In the genomic region with DNA sequence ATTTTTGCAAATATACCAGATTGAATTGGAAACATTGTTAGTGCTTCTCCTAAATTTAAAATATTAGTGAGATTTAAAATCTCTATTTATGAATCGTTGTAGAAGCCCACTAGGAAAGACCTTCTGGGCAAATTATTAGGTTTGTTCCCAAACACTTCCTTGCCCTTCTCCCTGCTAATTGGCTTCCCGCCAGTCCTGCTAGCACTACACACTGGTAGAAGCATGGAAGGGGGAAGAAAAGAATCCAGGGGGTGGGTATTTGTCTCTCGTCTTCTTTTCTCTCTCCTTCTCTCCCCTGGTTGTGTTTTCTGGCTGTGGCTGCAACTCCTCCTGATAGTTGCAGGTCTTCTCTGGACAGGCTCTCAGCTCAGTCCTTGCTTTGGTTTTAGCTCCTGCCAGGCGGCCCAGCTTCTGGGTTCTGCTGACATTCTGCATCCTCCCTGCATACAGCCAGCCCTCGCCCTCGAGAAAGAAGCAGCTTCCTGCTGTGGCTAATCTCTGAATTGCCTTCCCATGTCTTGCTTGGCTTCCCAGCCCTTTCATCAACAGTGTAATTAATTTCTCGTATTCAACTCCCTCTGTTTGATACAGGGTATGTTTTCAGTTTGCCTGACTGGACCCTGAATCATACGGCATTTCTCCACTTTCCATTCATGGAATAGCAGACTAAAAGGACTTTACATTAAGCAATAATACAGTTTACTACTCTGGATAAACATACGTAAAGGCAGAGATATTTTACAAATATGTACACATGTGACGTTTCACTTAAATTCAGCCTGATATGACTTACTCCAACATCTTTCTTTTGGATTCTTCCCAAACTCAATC, we compare ENCODE assay signal across 11 cellular contexts. TPM values are rescaled to one million over a fixed set of nuclear protein-coding genes. Genes with fewer than 3 reads are reported as not detected.
DNase-seq lines count a peak whose midpoint lies in the region; ATAC-seq, FAIRE-seq and TF ChIP-seq lines count a peak whose summit lies in the region.
"Had no signal": no experiment of that assay in that cellular context is flagged by ENCODE, and none has a peak within 500 bp of the region (broad histone marks: within the 10 kb centered on the region; RNA-seq: fewer than 3 reads in every experiment).

No MANE protein-coding gene starts in this region.

- TF ChIP-seq CTCF in right lobe of liver (IDR thresholded peaks at IDR 0.05): no peak
- TF ChIP-seq CTCF in HepG2 (CRISPR knock-in tag; IDR thresholded peaks at IDR 0.05): no peak
- TF ChIP-seq CTCF in WI38 (IDR thresholded peaks at IDR 0.05; ENCODE audit: low read depth, low read length): no peak

- no peak overlapping the region for H2AFZ ChIP-seq in HepG2 (ENCODE audit: low read length)

- POLR2A ChIA-PET in HepG2 (lab: Yijun Ruan, JAX): no interaction called here

- WGBS in right lobe of liver (ENCODE audit: insufficient coverage, low coverage, low lambda C conversion rate, missing lambda C conversion rate): 54% methylated on average over 9 of the region's 10 CpGs
- 29% methylated on average over 10 of the region's 10 CpGs for WGBS in HepG2 (ENCODE audit: low lambda C conversion rate)

- DNase-seq in right lobe of liver (peak in 1 of 3 donors; percentile 33), HepG2 (ENCODE audit: low spot score) (no peak), iPS-NIHi7 (ENCODE audit: extremely low spot score) (peak; percentile 65), D341Med (ENCODE audit: low spot score) (no peak), NOMO-1 treated with dmso at 0.1 percent for 144 hours (lab: John Stamatoyannopoulos, UW; ENCODE audit: unreplicated experiment) (no peak), NCI-H510A treated with DMSO at 0.1 percent for 48 hours (lab: John Stamatoyannopoulos, UW) (no peak)
- DNase-seq: KBM-7; psoas muscle; stimulated activated naive CD8-positive, alpha-beta T cell treated with anti-CD3 and anti-CD28 coated beads, Interleukin-15, Interleukin-2, amounts not matched to agents 100 U/mL and 50 U/mL, for 24 hours had no signal

- intact Hi-C loops in right lobe of liver (cut with DNase I): no loop called here
- intact Hi-C loops in HepG2 (cut with micrococcal nuclease; ENCODE audit: unreplicated experiment): no loop called here

- H3K27ac ChIP-seq in right lobe of liver (no peak overlapping the region), HepG2 (ENCODE audit: extremely low read length, insufficient read depth, low read length) (no peak overlapping the region)
- H3K27ac ChIP-seq: psoas muscle had no signal

- H3K4me3 ChIP-seq in right lobe of liver (no peak overlapping the region), HepG2 (replicated peaks in 1 of 3; ENCODE audit: insufficient read depth in 1 of 3, low read depth in 2 of 3, low read length in 3 of 3) (no peak overlapping the region), WI38 (ENCODE audit: low read depth, low read length) (peak overlapping the region; percentile 41)
- H3K4me3 ChIP-seq: psoas muscle had no signal

- no peak for TF ChIP-seq EP300 in HepG2 (IDR thresholded peaks at IDR 0.05; ENCODE audit: low read depth in 2 of 2, low read length in 2 of 2)
- TF ChIP-seq EP300 in HepG2 (CRISPR knock-in tag; IDR thresholded peaks at IDR 0.05; ENCODE audit: borderline replicate concordance): no peak

- no peak overlapping the region for H3K9ac ChIP-seq in HepG2 (ENCODE audit: insufficient read depth, low read depth, low read length)

- no peaks in the 10 kb centered on the region for H3K79me2 ChIP-seq in HepG2 (ENCODE audit: insufficient read depth, low read length)

- ATAC-seq in right lobe of liver (peak; percentile 9 to 63 (median 28)), HepG2 (no peak), GM21619 (IDR thresholded peaks at IDR 0.05; ENCODE audit: unreplicated experiment) (no peak)
- ATAC-seq: psoas muscle; stimulated activated naive CD8-positive, alpha-beta T cell treated with anti-CD3 and anti-CD28 coated beads, Interleukin-15, Interleukin-2, amounts not matched to agents 100 U/mL and 50 U/mL, for 24 hours had no signal

- no peaks in the 10 kb centered on the region for H3K27me3 ChIP-seq in right lobe of liver
- no peaks in the 10 kb centered on the region for H3K27me3 ChIP-seq in HepG2 (ENCODE audit: control insufficient read depth in 1 of 2, insufficient read depth in 2 of 2, low read length in 2 of 2)

- FAIRE-seq in HepG2 (lab: Jason Lieb, UNC): no peak

- no TSS peak for BruUV-seq in HepG2 (replicated peaks; lab: Mats Ljungman, UMichigan)

- CTCF ChIA-PET in HepG2 (lab: Yijun Ruan, JAX; ENCODE audit: low intra/inter-chr PET ratio, low total read pairs): no interaction called here

- in situ Hi-C loops in HepG2 (cut with HindIII; ENCODE audit: extremely low pct_ligation_motif_present, low pct_unique_long_range_greater_than_20kb): no loop called here

- no peaks in the 10 kb centered on the region for H4K20me1 ChIP-seq in HepG2 (ENCODE audit: insufficient read depth, low read length)

- no peaks in the 10 kb centered on the region for H3K9me3 ChIP-seq in right lobe of liver
- no peaks in the 10 kb centered on the region for H3K9me3 ChIP-seq in HepG2 (ENCODE audit: low read length)
- H3K9me3 ChIP-seq: psoas muscle had no signal

- TF ChIP-seq POLR2A in right lobe of liver (IDR thresholded peaks at IDR 0.05): no peak
- no peak for TF ChIP-seq POLR2A in HepG2 (IDR thresholded peaks at IDR 0.05; ENCODE audit: insufficient read depth in 1 of 2, low read depth in 2 of 2, low read length in 2 of 2)

- H3K4me1 ChIP-seq in right lobe of liver (peaks cover 0 to 17% (median 0%) of the 10 kb centered on the region in 4 donors), HepG2 (ENCODE audit: insufficient read depth, low read length) (no peaks in the 10 kb centered on the region)
- H3K4me1 ChIP-seq: psoas muscle had no signal

- no peak for TF ChIP-seq RAD21 in HepG2 (CRISPR knock-in tag; IDR thresholded peaks at IDR 0.05)

- H3K36me3 ChIP-seq in right lobe of liver: no peaks in the 10 kb centered on the region
- H3K36me3 ChIP-seq in HepG2 (replicated peaks in 1 of 2; ENCODE audit: control insufficient read depth in 1 of 2, insufficient read depth in 2 of 2, low read length in 2 of 2): no peaks in the 10 kb centered on the region

- H3K4me2 ChIP-seq in HepG2 (ENCODE audit: low read depth, low read length): no peak overlapping the region

TF ChIP-seq in HepG2, 621 proteins besides CTCF, POLR2A, EP300 and RAD21 (continues in another document):
- TF ChIP-seq KAT2B (IDR thresholded peaks at IDR 0.05; ENCODE audit: borderline replicate concordance, low read depth, low read length) (no peak), KLF15 (CRISPR knock-in tag; IDR thresholded peaks at IDR 0.05; ENCODE audit: borderline replicate concordance) (no peak)
- TF ChIP-seq, protein P1, sequence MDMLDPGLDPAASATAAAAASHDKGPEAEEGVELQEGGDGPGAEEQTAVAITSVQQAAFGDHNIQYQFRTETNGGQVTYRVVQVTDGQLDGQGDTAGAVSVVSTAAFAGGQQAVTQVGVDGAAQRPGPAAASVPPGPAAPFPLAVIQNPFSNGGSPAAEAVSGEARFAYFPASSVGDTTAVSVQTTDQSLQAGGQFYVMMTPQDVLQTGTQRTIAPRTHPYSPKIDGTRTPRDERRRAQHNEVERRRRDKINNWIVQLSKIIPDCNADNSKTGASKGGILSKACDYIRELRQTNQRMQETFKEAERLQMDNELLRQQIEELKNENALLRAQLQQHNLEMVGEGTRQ (IDR thresholded peaks at IDR 0.05; ENCODE audit: low read depth, low read length): no peak
- TF ChIP-seq, protein P1 (CRISPR knock-in tag; IDR thresholded peaks at IDR 0.05; ENCODE audit: borderline replicate concordance): no peak
- TF ChIP-seq, protein P2, sequence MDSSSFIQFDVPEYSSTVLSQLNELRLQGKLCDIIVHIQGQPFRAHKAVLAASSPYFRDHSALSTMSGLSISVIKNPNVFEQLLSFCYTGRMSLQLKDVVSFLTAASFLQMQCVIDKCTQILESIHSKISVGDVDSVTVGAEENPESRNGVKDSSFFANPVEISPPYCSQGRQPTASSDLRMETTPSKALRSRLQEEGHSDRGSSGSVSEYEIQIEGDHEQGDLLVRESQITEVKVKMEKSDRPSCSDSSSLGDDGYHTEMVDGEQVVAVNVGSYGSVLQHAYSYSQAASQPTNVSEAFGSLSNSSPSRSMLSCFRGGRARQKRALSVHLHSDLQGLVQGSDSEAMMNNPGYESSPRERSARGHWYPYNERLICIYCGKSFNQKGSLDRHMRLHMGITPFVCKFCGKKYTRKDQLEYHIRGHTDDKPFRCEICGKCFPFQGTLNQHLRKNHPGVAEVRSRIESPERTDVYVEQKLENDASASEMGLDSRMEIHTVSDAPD (CRISPR knock-in tag; IDR thresholded peaks at IDR 0.05): no peak

RNA-seq across cellular contexts. Expression of a gene that starts 6.9 kb away (rescaled TPM):
- total RNA-seq in right lobe of liver (10 to 100 TPM in 1 of 6 experiments, 1 to 10 TPM in 5; 5.3 to 11.2 (median 8.3) TPM), HepG2 (2016; rRNA removed; fragmentation: Illumina TruSeq; extraction: Trizol) (1.2 and 2.3 TPM in 2 replicates)
- total RNA-seq in HepG2 (2016; cell fraction: cytosol; rRNA removed; fragmentation: Illumina TruSeq; extraction: Trizol; ENCODE audit: low read depth): 0.53 and 1.0 TPM in 2 replicates
- total RNA-seq in HepG2 (2016; cell fraction: insoluble cytoplasmic fraction; rRNA removed; fragmentation: Illumina TruSeq; extraction: Trizol): 1.4 and 1.7 TPM in 2 replicates
- total RNA-seq in HepG2 (2016; cell fraction: membrane; rRNA removed; fragmentation: Illumina TruSeq; extraction: Trizol): 0.96 and 1.2 TPM in 2 replicates
- total RNA-seq in HepG2 (2016; cell fraction: nucleus; rRNA removed; fragmentation: Illumina TruSeq; extraction: Trizol): 6.8 and 8.6 TPM in 2 replicates
- polyA plus RNA-seq in HepG2 (2011; rRNA removed): 0.71 and 0.84 TPM in 2 replicates
- 0.51 and 0.59 TPM in 2 replicates for polyA plus RNA-seq in HepG2 (2011; cell fraction: cytosol; rRNA removed)
- 0.76 and 1.5 TPM in 2 replicates for polyA plus RNA-seq in HepG2 (2011; cell fraction: nucleus; rRNA removed)
- polyA plus RNA-seq in HepG2 (2012): 1.1 and 2.4 TPM in 2 replicates
- polyA plus RNA-seq in HepG2 (2016; cell fraction: cytosol; fragmentation: Illumina TruSeq; extraction: Trizol; ENCODE audit: low read depth): 0.05 and 0.18 TPM in 2 replicates
- 0.76 and 0.85 TPM in 2 replicates for polyA plus RNA-seq in HepG2 (2016; cell fraction: insoluble cytoplasmic fraction; fragmentation: Illumina TruSeq; extraction: Trizol; ENCODE audit: low read depth)
- 0.15 and 0.22 TPM in 2 replicates for polyA plus RNA-seq in HepG2 (2016; cell fraction: membrane; fragmentation: Illumina TruSeq; extraction: Trizol; ENCODE audit: low read depth)
- 0.73 and 1.2 TPM in 2 replicates for polyA plus RNA-seq in HepG2 (2016; cell fraction: nucleus; fragmentation: Illumina TruSeq; extraction: Trizol; ENCODE audit: insufficient read depth, low read depth)
- polyA minus RNA-seq in HepG2 (2011; rRNA and poly(A)+ RNA removed; ENCODE audit: low replicate concordance): 2.1 and 2.4 TPM in 2 replicates
- 0.62 and 0.99 TPM in 2 replicates for polyA minus RNA-seq in HepG2 (2011; cell fraction: cytosol; rRNA and poly(A)+ RNA removed)
- polyA minus RNA-seq in HepG2 (2011; cell fraction: nucleus; rRNA and poly(A)+ RNA removed): 16.1 and 16.8 TPM in 2 replicates

Comparison
In these comparisons a context has a peak if more than half of its experiments do, and no peak if none do; other contexts are left out.
1. ATAC-seq: peak in right lobe of liver (4 of 4); none in HepG2 (single experiment) and GM21619 (single experiment).